ENCODE assay signal across 19 cellular contexts in genomic region chr2:41990688-41991087, GRCh38. TPM values are rescaled to one million over a fixed set of nuclear protein-coding genes. Genes with fewer than 3 reads are reported as not detected.
DNase-seq lines count a peak whose midpoint lies in the region; ATAC-seq and TF ChIP-seq lines count a peak whose summit lies in the region.
"Had no signal": no experiment of that assay in that cellular context is flagged by ENCODE, and none has a peak within 500 bp of the region (broad histone marks: within the 10 kb centered on the region; RNA-seq: fewer than 3 reads in every experiment).

No MANE protein-coding gene starts in this region.

- H3K27ac ChIP-seq in cardiac muscle cell (peak overlapping the region; percentile 62), right cardiac atrium (ENCODE audit: low read length) (no peak overlapping the region)
- H3K27ac ChIP-seq: 22Rv1, HL-60 had no signal

- H3K4me3 ChIP-seq in cardiac muscle cell = no peak overlapping the region
- no peak overlapping the region for H3K4me3 ChIP-seq in right cardiac atrium (ENCODE audit: low read length)
- H3K4me3 ChIP-seq in mucosa of descending colon = no peak overlapping the region
- H3K4me3 ChIP-seq: dorsolateral prefrontal cortex, ovary had no signal

- H3K27ac Mint-ChIP-seq in type B pancreatic cell (no peak overlapping the region), immature natural killer cell (no peak overlapping the region)
- H3K27ac Mint-ChIP-seq: activated CD4-positive, alpha-beta memory T cell treated with anti-CD3 and anti-CD28 coated beads for 36 hours; activated T-helper 1 cell treated with anti-CD3 and anti-CD28 coated beads, Interleukin-12 subunit alpha, Interleukin-12 subunit beta, Interleukin-2, Interleukin-4 antibody, amounts not matched to agents 30 ng/mL and 10 ng/mL and 1 ng/mL, durations not matched to agents 14 hours and 24 hours and 36 hours had no signal

- H3K36me3 Mint-ChIP-seq in type B pancreatic cell (no peaks in the 10 kb centered on the region), immature natural killer cell (no peaks in the 10 kb centered on the region)
- H3K36me3 Mint-ChIP-seq in activated T-cell treated with anti-CD3 and anti-CD28 coated beads, Interleukin-2, amount 50 U/mL, for 4 hours (ENCODE audit: insufficient read depth) = no peaks in the 10 kb centered on the region
- H3K36me3 Mint-ChIP-seq: activated CD4-positive, alpha-beta memory T cell treated with anti-CD3 and anti-CD28 coated beads for 36 hours had no signal

- peaks cover 22% of the 10 kb centered on the region for H3K4me1 ChIP-seq in cardiac muscle cell (ENCODE audit: low read depth)
- H3K4me1 ChIP-seq in right cardiac atrium (ENCODE audit: control insufficient read depth, insufficient read depth, low read length) = peaks cover 5% of the 10 kb centered on the region
- H3K4me1 ChIP-seq in mucosa of descending colon (ENCODE audit: low read depth) = no peaks in the 10 kb centered on the region

- WGBS in right cardiac atrium = 51% methylated on average over 4 of the region's 4 CpGs

- H3K27me3 ChIP-seq in cardiac muscle cell (no peaks in the 10 kb centered on the region), right cardiac atrium (ENCODE audit: control insufficient read depth, insufficient read depth) (no peaks in the 10 kb centered on the region)
- H3K27me3 ChIP-seq: dorsolateral prefrontal cortex, ovary had no signal

- H3K9me3 Mint-ChIP-seq in type B pancreatic cell (no peaks in the 10 kb centered on the region), immature natural killer cell (no peaks in the 10 kb centered on the region)
- no peaks in the 10 kb centered on the region for H3K9me3 Mint-ChIP-seq in activated T-cell treated with anti-CD3 and anti-CD28 coated beads, Interleukin-2, amount 50 U/mL, for 4 hours
- H3K9me3 Mint-ChIP-seq: activated T-helper 1 cell treated with anti-CD3 and anti-CD28 coated beads, Interleukin-12 subunit alpha, Interleukin-12 subunit beta, Interleukin-2, Interleukin-4 antibody, amounts not matched to agents 30 ng/mL and 10 ng/mL and 1 ng/mL, durations not matched to agents 14 hours and 24 hours and 36 hours had no signal

- TF ChIP-seq CTCF in cardiac muscle cell (IDR thresholded peaks at IDR 0.05; ENCODE audit: low read depth, low read length) (no peak), mucosa of descending colon (IDR thresholded peaks at IDR 0.05) (no peak), type B pancreatic cell (conservative IDR thresholded peaks at IDR 0.05) (no peak)

- intact Hi-C loops in right cardiac atrium (cut with DNase I) = no loop called here
- intact Hi-C loops in mucosa of descending colon (cut with DNase I, micrococcal nuclease) = no loop called here

- peaks cover 35% of the 10 kb centered on the region for H3K4me1 Mint-ChIP-seq in type B pancreatic cell (ENCODE audit: unreplicated experiment)
- no peaks in the 10 kb centered on the region for H3K4me1 Mint-ChIP-seq in activated T-cell treated with anti-CD3 and anti-CD28 coated beads, Interleukin-2, amount 50 U/mL, for 4 hours (ENCODE audit: low read depth)
- no peaks in the 10 kb centered on the region for H3K4me1 Mint-ChIP-seq in immature natural killer cell

- H3K4me3 Mint-ChIP-seq in type B pancreatic cell (peak overlapping the region; percentile 9), immature natural killer cell (no peak overlapping the region)
- no peak overlapping the region for H3K4me3 Mint-ChIP-seq in activated T-cell treated with anti-CD3 and anti-CD28 coated beads, Interleukin-2, amount 50 U/mL, for 4 hours
- H3K4me3 Mint-ChIP-seq: activated CD4-positive, alpha-beta memory T cell treated with anti-CD3 and anti-CD28 coated beads for 36 hours; activated T-helper 1 cell treated with anti-CD3 and anti-CD28 coated beads, Interleukin-12 subunit alpha, Interleukin-12 subunit beta, Interleukin-2, Interleukin-4 antibody, amounts not matched to agents 30 ng/mL and 10 ng/mL and 1 ng/mL, durations not matched to agents 14 hours and 24 hours and 36 hours had no signal

- DNase-seq in cardiac muscle cell (ENCODE audit: low read depth in 1 of 2, low spot score in 1 of 2) (peak in 1 of 2 donors; percentile 73), right cardiac atrium (no peak), fibroblast of gingiva (ENCODE audit: low read depth) (peak; percentile 21), mucosa of descending colon (no peak), type B pancreatic cell (ENCODE audit: extremely low spot score, unreplicated experiment) (no peak), immature natural killer cell (no peak), T-helper 2 cell (no peak)
- no peak for DNase-seq in activated T-cell treated with anti-CD3 and anti-CD28 coated beads, Interleukin-2, amount 50 U/mL, for 4 hours
- DNase-seq: activated CD4-positive, alpha-beta memory T cell treated with anti-CD3 and anti-CD28 coated beads for 36 hours; amygdala; dorsolateral prefrontal cortex; H7; Karpas-422; NCI-H510A; substantia nigra had no signal

- ATAC-seq in right cardiac atrium (no peak), mucosa of descending colon (peak; percentile 19)
- no peak for ATAC-seq in activated T-cell treated with anti-CD3 and anti-CD28 coated beads, Interleukin-2, amount 50 U/mL, for 4 hours

- no peaks in the 10 kb centered on the region for H3K36me3 ChIP-seq in cardiac muscle cell
- no peaks in the 10 kb centered on the region for H3K36me3 ChIP-seq in mucosa of descending colon (ENCODE audit: low read depth)
- H3K36me3 ChIP-seq: ovary had no signal

- H3K27me3 Mint-ChIP-seq in type B pancreatic cell = peaks cover 15% of the 10 kb centered on the region
- H3K27me3 Mint-ChIP-seq in activated T-cell treated with anti-CD3 and anti-CD28 coated beads, Interleukin-2, amount 50 U/mL, for 4 hours (ENCODE audit: low read depth) = peaks cover 27% of the 10 kb centered on the region
- H3K27me3 Mint-ChIP-seq in immature natural killer cell (ENCODE audit: low read depth in 3 of 3) = peaks cover 1 to 9% (median 2%) of the 10 kb centered on the region in 3 donors

- H3K9me3 ChIP-seq in cardiac muscle cell (ENCODE audit: low read depth) = no peaks in the 10 kb centered on the region
- H3K9me3 ChIP-seq in right cardiac atrium (ENCODE audit: control insufficient read depth, low read length) = no peaks in the 10 kb centered on the region
- H3K9me3 ChIP-seq in mucosa of descending colon = no peaks in the 10 kb centered on the region
- H3K9me3 ChIP-seq: ovary had no signal

RNA-seq across cellular contexts. Expression of gene PKDCC, which starts 57.1 kb away (rescaled TPM):
- 169 and 228 TPM in 2 replicates for total RNA-seq in cardiac muscle cell
- polyA plus RNA-seq in cardiac muscle cell = 157 and 185 TPM in 2 replicates
- total RNA-seq in right cardiac atrium = 100 to 1,000 TPM in 3 of 4 donors, 10 to 100 TPM in 1; 92.2 to 189 (median 131) TPM
- polyA plus RNA-seq in right cardiac atrium = 145 TPM
- total RNA-seq in mucosa of descending colon = 10 to 100 TPM; 79.3 to 88.8 (median 80.7) TPM
- 81.8 and 158 TPM in 2 replicates for total RNA-seq in type B pancreatic cell (ENCODE audit: low replicate concordance)
- total RNA-seq in activated T-cell treated with anti-CD3 and anti-CD28 coated beads, Interleukin-2, amount 50 U/mL, for 4 hours = under 1 TPM in 1 of 3 donors, not detected in 2; 0.19 TPM
- not detected for polyA plus RNA-seq in immature natural killer cell
- total RNA-seq: activated CD4-positive, alpha-beta memory T cell treated with anti-CD3 and anti-CD28 coated beads for 36 hours; activated T-helper 1 cell treated with anti-CD3 and anti-CD28 coated beads, Interleukin-12 subunit alpha, Interleukin-12 subunit beta, Interleukin-2, Interleukin-4 antibody, amounts not matched to agents 30 ng/mL and 10 ng/mL and 1 ng/mL, durations not matched to agents 14 hours and 24 hours and 36 hours had no signal

Comparison
In these comparisons a context has a peak if more than half of its experiments do, and no peak if none do; other contexts are left out.
1. RNA of gene PKDCC, which starts 57.1 kb away (total RNA-seq): 169 to 228 TPM in cardiac muscle cell, 81.8 to 158 TPM in type B pancreatic cell, 92.2 to 189 TPM in right cardiac atrium and 79.3 to 88.8 TPM in mucosa of descending colon; 0.19 TPM in activated T-cell treated with anti-CD3 and anti-CD28 coated beads, Interleukin-2, amount 50 U/mL, for 4 hours; every median in the first group is over 10 times any median in the second.